1 cellular context compared by ENCODE assay signal in the genomic region with DNA sequence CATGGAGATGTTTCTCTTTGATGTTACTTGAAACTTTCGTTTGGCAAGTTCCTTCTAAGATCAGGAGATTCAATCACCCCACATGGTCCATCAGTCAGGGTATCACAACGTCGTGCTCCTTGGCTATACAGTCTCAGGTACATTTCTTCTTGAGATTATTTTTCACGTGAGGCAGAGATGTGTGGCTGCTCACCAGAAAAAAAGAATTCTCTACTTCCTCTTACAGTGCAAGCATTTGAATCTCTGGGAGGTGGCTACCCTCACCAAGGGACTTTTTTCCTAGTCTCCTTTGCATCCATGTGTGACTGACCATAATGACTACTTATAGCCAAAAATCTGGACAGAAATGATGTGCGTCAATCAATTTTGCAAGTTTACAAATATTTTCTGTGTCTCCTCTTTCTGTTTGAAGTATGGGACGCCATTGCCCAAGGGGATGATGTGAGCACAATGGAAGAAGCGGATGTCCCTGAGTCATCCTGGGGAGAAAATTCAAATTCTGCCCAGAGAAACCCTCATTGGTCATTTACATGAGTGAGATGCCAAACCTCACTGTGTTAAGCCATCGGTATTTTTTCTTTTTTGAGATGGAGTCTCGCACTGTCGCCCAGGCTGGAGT.
TF ChIP-seq lines count a peak whose summit lies in the region.

No MANE protein-coding gene starts in this region.

TF ChIP-seq in GM12878, 131 proteins besides CTCF, POLR2A, EP300 and RAD21:
- TF ChIP-seq, protein P1, sequence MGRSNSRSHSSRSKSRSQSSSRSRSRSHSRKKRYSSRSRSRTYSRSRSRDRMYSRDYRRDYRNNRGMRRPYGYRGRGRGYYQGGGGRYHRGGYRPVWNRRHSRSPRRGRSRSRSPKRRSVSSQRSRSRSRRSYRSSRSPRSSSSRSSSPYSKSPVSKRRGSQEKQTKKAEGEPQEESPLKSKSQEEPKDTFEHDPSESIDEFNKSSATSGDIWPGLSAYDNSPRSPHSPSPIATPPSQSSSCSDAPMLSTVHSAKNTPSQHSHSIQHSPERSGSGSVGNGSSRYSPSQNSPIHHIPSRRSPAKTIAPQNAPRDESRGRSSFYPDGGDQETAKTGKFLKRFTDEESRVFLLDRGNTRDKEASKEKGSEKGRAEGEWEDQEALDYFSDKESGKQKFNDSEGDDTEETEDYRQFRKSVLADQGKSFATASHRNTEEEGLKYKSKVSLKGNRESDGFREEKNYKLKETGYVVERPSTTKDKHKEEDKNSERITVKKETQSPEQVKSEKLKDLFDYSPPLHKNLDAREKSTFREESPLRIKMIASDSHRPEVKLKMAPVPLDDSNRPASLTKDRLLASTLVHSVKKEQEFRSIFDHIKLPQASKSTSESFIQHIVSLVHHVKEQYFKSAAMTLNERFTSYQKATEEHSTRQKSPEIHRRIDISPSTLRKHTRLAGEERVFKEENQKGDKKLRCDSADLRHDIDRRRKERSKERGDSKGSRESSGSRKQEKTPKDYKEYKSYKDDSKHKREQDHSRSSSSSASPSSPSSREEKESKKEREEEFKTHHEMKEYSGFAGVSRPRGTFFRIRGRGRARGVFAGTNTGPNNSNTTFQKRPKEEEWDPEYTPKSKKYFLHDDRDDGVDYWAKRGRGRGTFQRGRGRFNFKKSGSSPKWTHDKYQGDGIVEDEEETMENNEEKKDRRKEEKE (IDR thresholded peaks at IDR 0.05): no peak
- TF ChIP-seq, protein P2, sequence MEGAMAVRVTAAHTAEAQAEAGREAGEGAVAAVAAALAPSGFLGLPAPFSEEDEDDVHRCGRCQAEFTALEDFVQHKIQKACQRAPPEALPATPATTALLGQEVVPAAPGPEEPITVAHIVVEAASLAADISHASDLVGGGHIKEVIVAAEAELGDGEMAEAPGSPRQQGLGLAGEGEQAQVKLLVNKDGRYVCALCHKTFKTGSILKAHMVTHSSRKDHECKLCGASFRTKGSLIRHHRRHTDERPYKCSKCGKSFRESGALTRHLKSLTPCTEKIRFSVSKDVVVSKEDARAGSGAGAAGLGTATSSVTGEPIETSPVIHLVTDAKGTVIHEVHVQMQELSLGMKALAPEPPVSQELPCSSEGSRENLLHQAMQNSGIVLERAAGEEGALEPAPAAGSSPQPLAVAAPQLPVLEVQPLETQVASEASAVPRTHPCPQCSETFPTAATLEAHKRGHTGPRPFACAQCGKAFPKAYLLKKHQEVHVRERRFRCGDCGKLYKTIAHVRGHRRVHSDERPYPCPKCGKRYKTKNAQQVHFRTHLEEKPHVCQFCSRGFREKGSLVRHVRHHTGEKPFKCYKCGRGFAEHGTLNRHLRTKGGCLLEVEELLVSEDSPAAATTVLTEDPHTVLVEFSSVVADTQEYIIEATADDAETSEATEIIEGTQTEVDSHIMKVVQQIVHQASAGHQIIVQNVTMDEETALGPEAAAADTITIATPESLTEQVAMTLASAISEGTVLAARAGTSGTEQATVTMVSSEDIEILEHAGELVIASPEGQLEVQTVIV (IDR thresholded peaks at IDR 0.05; ENCODE audit: borderline replicate concordance, partially characterized antibody): no peak
- TF ChIP-seq CBFB (IDR thresholded peaks at IDR 0.05; ENCODE audit: low read depth) (no peak), NR2F1 (conservative IDR thresholded peaks at IDR 0.05) (no peak), RCOR1 (conservative IDR thresholded peaks at IDR 0.05; ENCODE audit: low read depth, low read length) (no peak), IKZF1 (conservative IDR thresholded peaks at IDR 0.05) (no peak), BHLHE40 (IDR thresholded peaks at IDR 0.05; ENCODE audit: borderline replicate concordance in 1 of 2, low read depth in 2 of 2, low read length in 1 of 2) (peak in 1 of 2 experiments; percentile 49; a peak in 2 of 4 replicates), NR2C1 (IDR thresholded peaks at IDR 0.05) (no peak)
